19 cellular contexts compared by ENCODE assay signal in genomic region chrX:150903110-150903508, GRCh38.
"Had no signal": no experiment of that assay in that cellular context is flagged by ENCODE, and none has a peak within 500 bp of the region (broad histone marks: within the 10 kb centered on the region; RNA-seq: fewer than 3 reads in every experiment).

No MANE protein-coding gene starts in this region.

- FAIRE-seq: small intestine had no signal

- DNase-seq: activated CD8-positive, alpha-beta memory T cell treated with anti-CD3 and anti-CD28 coated beads, Interleukin-2, amount 50 U/mL, for 4 hours; activated CD8-positive, alpha-beta T cell treated with anti-CD3 and anti-CD28 coated beads for 36 hours; activated gamma-delta T cell treated with Interleukin-2 at 50 U/mL for 16 hours; activated naive CD8-positive, alpha-beta T cell treated with anti-CD3 and anti-CD28 coated beads for 36 hours; activated T-cell treated with anti-CD3 and anti-CD28 coated beads, Interleukin-2, amount 50 U/mL, for 72 hours; anterior cingulate cortex; dorsolateral prefrontal cortex; esophagus squamous epithelium; foreskin fibroblast; left cardiac atrium; lower lobe of right lung; midbrain; right cardiac atrium; small intestine; T-helper 9 cell; thyroid gland; uterus had no signal

- H3K36me3 ChIP-seq: breast epithelium, esophagus squamous epithelium, lower lobe of right lung, thyroid gland, uterus had no signal

- H3K27ac ChIP-seq: breast epithelium, dorsolateral prefrontal cortex, esophagus squamous epithelium, lower lobe of right lung, thyroid gland, uterus had no signal

- H3K4me3 ChIP-seq: breast epithelium, dorsolateral prefrontal cortex, esophagus squamous epithelium, lower lobe of right lung, thyroid gland, uterus had no signal

- ATAC-seq: activated CD8-positive, alpha-beta T cell treated with anti-CD3 and anti-CD28 coated beads for 36 hours; activated T-cell treated with anti-CD3 and anti-CD28 coated beads, Interleukin-2, amount 50 U/mL, for 72 hours; left cardiac atrium; lower lobe of right lung; right cardiac atrium; stimulated activated effector memory CD8-positive, alpha-beta T cell treated with anti-CD3 and anti-CD28 coated beads, Interleukin-12 subunit alpha, Interleukin-12 subunit beta, amount 100 ng/mL, for 72 hours had no signal

- H3K4me1 ChIP-seq: breast epithelium, esophagus squamous epithelium, lower lobe of right lung, thyroid gland, uterus had no signal

- H3K9me3 ChIP-seq: breast epithelium, esophagus squamous epithelium, lower lobe of right lung, thyroid gland, uterus had no signal

- H3K27me3 ChIP-seq: esophagus squamous epithelium, thyroid gland, uterus had no signal
